Comparison of ENCODE assay signal across 8 cellular contexts in genomic region chr6:30626484-30627366, GRCh38. TPM values are rescaled to one million over a fixed set of nuclear protein-coding genes. Genes with fewer than 3 reads are reported as not detected.
A peak's percentile ranks its signal among the peaks of the same experiment; 100 is the strongest.
DNase-seq lines count a peak whose midpoint lies in the region; ATAC-seq and TF ChIP-seq lines count a peak whose summit lies in the region.

Gene ATAT1, plus strand, starts transcription at chr6:30626874.

- peak within 1 kb of the TSS; percentile 92 for H3K27ac ChIP-seq in temporal lobe (ENCODE audit: low read depth, low read length)

- DNase-seq in DMS153 treated with DMSO at 0.1 percent for 48 hours (lab: John Stamatoyannopoulos, UW; ENCODE audit: unreplicated experiment) (peak; percentile 52), M059J (ENCODE audit: low read depth) (peak; percentile 84), SK-MEL-5 (ENCODE audit: low read depth, low spot score) (peak; percentile 81), globus pallidus (ENCODE audit: low spot score) (peak; percentile 90), omental fat pad (ENCODE audit: low spot score) (peak; percentile 79)
- peak; percentile 89 for DNase-seq in activated naive CD4-positive, alpha-beta T cell treated with anti-CD3 and anti-CD28 coated beads, Interleukin-2, amount 50 U/mL, for 16 hours

- TF ChIP-seq CTCF in omental fat pad (IDR thresholded peaks at IDR 0.05), result no peak

- ATAC-seq in GM21825 (IDR thresholded peaks at IDR 0.05; ENCODE audit: unreplicated experiment), result peak; percentile 82
- ATAC-seq in omental fat pad (ENCODE audit: low FRiP score), result peak; percentile 86

- in situ Hi-C loops in SK-MEL-5 (cut with HindIII; ENCODE audit: low pct_unique_long_range_greater_than_20kb, low sequenced_read_pairs), result no loop called here

RNA-seq across cellular contexts. Expression of gene ATAT1, which starts in this region (rescaled TPM):
- total RNA-seq in M059J (2014; rRNA removed; shearing (Covaris generic)), result 13.2 and 22.2 TPM in 2 replicates
- total RNA-seq in SK-MEL-5 (2014; rRNA removed; shearing (Covaris generic)), result 1.8 and 3.9 TPM in 2 replicates
- 5.1 and 5.2 TPM in 2 replicates for polyA plus RNA-seq in SK-MEL-5 (2015; cell fraction: cytosol; rRNA removed)
- 31.3 and 37.0 TPM in 2 replicates for polyA plus RNA-seq in SK-MEL-5 (2015; cell fraction: nucleus; rRNA removed)
- 1 to 10 TPM; 3.2 to 7.1 (median 5.8) TPM for total RNA-seq in omental fat pad
- total RNA-seq in temporal lobe, result 60.2 TPM

Comparison
In these comparisons a context has a peak if more than half of its experiments do, and no peak if none do; other contexts are left out.
1. Peak in every context shown above with its lines: DNase-seq, ATAC-seq and H3K27ac ChIP-seq.